ENCODE assay signal across 10 cellular contexts in the genomic region with DNA sequence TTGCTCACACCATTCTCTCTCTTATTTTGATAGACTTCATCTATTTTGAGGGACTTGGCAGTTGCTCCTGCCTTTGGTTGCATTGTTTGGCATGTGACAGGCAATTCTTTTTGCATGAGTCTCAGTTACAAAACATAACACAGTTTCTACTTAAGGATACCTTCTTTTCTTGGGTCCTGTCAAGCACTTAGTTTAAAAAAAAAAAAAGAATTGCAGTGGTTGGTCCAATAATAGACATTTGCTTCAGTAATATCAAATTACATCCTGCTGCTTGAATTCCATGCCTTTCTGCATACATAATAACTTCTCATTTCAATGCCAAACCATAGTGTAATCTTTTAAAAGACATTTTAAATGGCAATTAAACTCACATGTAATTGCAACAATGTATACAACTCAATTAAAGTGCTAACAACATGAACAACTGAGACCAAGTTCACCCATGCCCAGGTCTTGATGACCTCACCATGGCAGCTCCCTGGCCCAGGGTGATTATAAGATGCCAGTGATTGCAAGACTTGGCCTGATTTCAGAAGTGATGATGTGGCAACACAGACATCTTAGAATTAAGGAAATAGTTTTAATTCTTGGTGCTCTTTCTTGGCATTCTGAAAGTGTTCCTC. TPM values are rescaled to one million over a fixed set of nuclear protein-coding genes. Genes with fewer than 3 reads are reported as not detected.
A peak's percentile ranks its signal among the peaks of the same experiment; 100 is the strongest.
DNase-seq lines count a peak whose midpoint lies in the region; ATAC-seq, FAIRE-seq and TF ChIP-seq lines count a peak whose summit lies in the region.
"Had no signal": no experiment of that assay in that cellular context is flagged by ENCODE, and none has a peak within 500 bp of the region (broad histone marks: within the 10 kb centered on the region; RNA-seq: fewer than 3 reads in every experiment).

No MANE protein-coding gene starts in this region.

- FAIRE-seq in astrocyte (lab: Jason Lieb, UNC), result peak; percentile 81

- H3K27me3 ChIP-seq in A673 (replicated peaks; ENCODE audit: insufficient read depth, low read depth, low read length, poor library complexity) (no peaks in the 10 kb centered on the region), astrocyte (ENCODE audit: insufficient read depth, low read length) (no peaks in the 10 kb centered on the region), kidney epithelial cell (ENCODE audit: control insufficient read depth, insufficient read depth, low read length) (no peaks in the 10 kb centered on the region)

- no peak overlapping the region for H3K4me3 Mint-ChIP-seq in astrocyte (ENCODE audit: unreplicated experiment)

- DNase-seq in A673 (ENCODE audit: low spot score) (peak; percentile 97), HS-27A (ENCODE audit: low read depth) (peak; percentile 87), astrocyte (ENCODE audit: low read depth) (peak; percentile 96), kidney epithelial cell (ENCODE audit: low read depth) (peak; percentile 53)
- no peak for DNase-seq in activated naive CD4-positive, alpha-beta T cell (lab: John Stamatoyannopoulos, UW)
- DNase-seq: activated CD4-positive, CD25-positive, alpha-beta regulatory T cell; midbrain had no signal

- H2AFZ ChIP-seq in astrocyte (ENCODE audit: low read depth, low read length), result no peak overlapping the region

- no peaks in the 10 kb centered on the region for H4K20me1 ChIP-seq in astrocyte (ENCODE audit: insufficient read depth, low read length)

- peaks cover 5% of the 10 kb centered on the region for H3K36me3 Mint-ChIP-seq in astrocyte (ENCODE audit: low read depth, unreplicated experiment)

- POLR2A ChIA-PET in A673 (lab: Charles Lee; ENCODE audit: low non-redundant PET), result interaction anchor here (0.7 to 0.9 kb wide), 2 partner anchors 344 to 488 kb away, joined by 3 to 9 read pairs; no protein-coding TSS in a partner anchor

- H3K4me3 ChIP-seq in A673 (ENCODE audit: low read depth, low read length, poor library complexity, severe bottlenecking), result peak overlapping the region; percentile 64
- H3K4me3 ChIP-seq in astrocyte (ENCODE audit: insufficient read depth, low read depth, low read length), result peak overlapping the region; percentile 9
- H3K4me3 ChIP-seq in kidney epithelial cell (ENCODE audit: low read depth, low read length), result no peak overlapping the region

- peaks cover 16% of the 10 kb centered on the region for H3K4me1 Mint-ChIP-seq in astrocyte (ENCODE audit: low read depth, unreplicated experiment)

- no peaks in the 10 kb centered on the region for H3K79me2 ChIP-seq in astrocyte (ENCODE audit: insufficient read depth, low read length)

- H3K36me3 ChIP-seq in A673 (ENCODE audit: insufficient read depth, low read length, poor library complexity, severe bottlenecking), result peaks cover 26% of the 10 kb centered on the region
- no peaks in the 10 kb centered on the region for H3K36me3 ChIP-seq in astrocyte (ENCODE audit: insufficient read depth, low read length)
- no peaks in the 10 kb centered on the region for H3K36me3 ChIP-seq in kidney epithelial cell (ENCODE audit: control insufficient read depth, insufficient read depth, low read length)

- no peaks in the 10 kb centered on the region for H3K9me3 Mint-ChIP-seq in astrocyte (ENCODE audit: unreplicated experiment)

- TF ChIP-seq CTCF in A673 (conservative IDR thresholded peaks at IDR 0.05; ENCODE audit: low read depth, low read length) (no peak), astrocyte (IDR thresholded peaks at IDR 0.05; ENCODE audit: insufficient read depth, low read depth, low read length) (no peak), kidney epithelial cell (IDR thresholded peaks at IDR 0.05; ENCODE audit: insufficient read depth, low read length, poor library complexity, severe bottlenecking) (no peak)

- peak overlapping the region; percentile 70 for H3K4me2 ChIP-seq in astrocyte (ENCODE audit: low read length)

- H3K27ac Mint-ChIP-seq in astrocyte (ENCODE audit: unreplicated experiment), result no peak overlapping the region

- no peak for ATAC-seq in GM19023 (IDR thresholded peaks at IDR 0.05; ENCODE audit: unreplicated experiment)
- no peak for ATAC-seq in HG02870 (IDR thresholded peaks at IDR 0.05; ENCODE audit: unreplicated experiment)
- ATAC-seq in HG02840 (IDR thresholded peaks at IDR 0.05; ENCODE audit: low FRiP score, unreplicated experiment), result no peak

- CTCF ChIA-PET in A673 (lab: Charles Lee), result interaction anchor here (1.0 kb wide), 1 partner anchor 997 kb away, joined by 8 read pairs; no protein-coding TSS in a partner anchor

- H3K4me1 ChIP-seq in A673 (ENCODE audit: insufficient read depth, low read length, poor library complexity, severe bottlenecking) (peaks cover 65% of the 10 kb centered on the region), astrocyte (ENCODE audit: insufficient read depth, low read length) (peaks cover 26% of the 10 kb centered on the region)

- H3K27ac ChIP-seq in A673 (ENCODE audit: low read depth, low read length, poor library complexity, severe bottlenecking) (peak overlapping the region; percentile 92), astrocyte (ENCODE audit: low read depth, low read length) (peak overlapping the region; percentile 78)

- no peak overlapping the region for H3K9ac ChIP-seq in astrocyte (ENCODE audit: low read length)

- BruUV-seq in A673 (replicated peaks; lab: Mats Ljungman, UMichigan), result no TSS peak

- intact Hi-C loops in A673 (cut with micrococcal nuclease; ENCODE audit: unreplicated experiment), result loop anchor here (2.0 to 5.0 kb wide), 5 partner anchors 204 to 996 kb away; a partner anchor contains a TSS

- H3K9me3 ChIP-seq in A673 (ENCODE audit: low read depth, low read length, poor library complexity, severe bottlenecking) (no peaks in the 10 kb centered on the region), astrocyte (ENCODE audit: insufficient read depth, low read depth, low read length) (no peaks in the 10 kb centered on the region)

- peaks cover 6% of the 10 kb centered on the region for H3K27me3 Mint-ChIP-seq in astrocyte (ENCODE audit: low read depth, unreplicated experiment)

RNA-seq across cellular contexts. Expression of a gene that starts 32.2 kb away (rescaled TPM):
- total RNA-seq in A673 (2021), result not detected in 2 replicates
- total RNA-seq in astrocyte, result not detected in 2 replicates
- total RNA-seq in kidney epithelial cell, result not detected in 2 replicates

Comparison
In these comparisons a context has a peak if more than half of its experiments do, and no peak if none do; other contexts are left out.
1. DNase-seq: peak in A673 (single experiment), HS-27A (single experiment), astrocyte (single experiment) and kidney epithelial cell (single experiment); none in activated naive CD4-positive, alpha-beta T cell (0 of 4).